17 cellular contexts compared by ENCODE assay signal in genomic region chr10:35185260-35186034, GRCh38. TPM values are rescaled to one million over a fixed set of nuclear protein-coding genes. Genes with fewer than 3 reads are reported as not detected.
DNase-seq lines count a peak whose midpoint lies in the region; ATAC-seq and TF ChIP-seq lines count a peak whose summit lies in the region.
"Had no signal": no experiment of that assay in that cellular context is flagged by ENCODE, and none has a peak within 500 bp of the region (broad histone marks: within the 10 kb centered on the region; RNA-seq: fewer than 3 reads in every experiment).

No MANE protein-coding gene starts in this region.

- no peaks in the 10 kb centered on the region for H3K79me2 ChIP-seq in GM23248 (ENCODE audit: insufficient read depth)
- H3K79me2 ChIP-seq: parathyroid adenoma had no signal

- H3K36me3 Mint-ChIP-seq in activated CD4-positive, alpha-beta T cell treated with anti-CD3 and anti-CD28 coated beads for 36 hours (ENCODE audit: low read depth) = peaks cover 6% of the 10 kb centered on the region
- H3K36me3 Mint-ChIP-seq in mesothelial cell of epicardium = peaks cover 6% of the 10 kb centered on the region

- no peaks in the 10 kb centered on the region for H4K20me1 ChIP-seq in GM23248 (ENCODE audit: insufficient read depth)

- no peak for ATAC-seq in activated CD4-positive, alpha-beta T cell treated with anti-CD3 and anti-CD28 coated beads for 36 hours
- ATAC-seq in GM19463 (IDR thresholded peaks at IDR 0.05; ENCODE audit: unreplicated experiment) (peak; percentile 69), HG03565 (IDR thresholded peaks at IDR 0.05; ENCODE audit: unreplicated experiment) (peak; percentile 70)

- CTCF ChIA-PET in activated CD4-positive, alpha-beta T cell treated with anti-CD3 and anti-CD28 coated beads for 36 hours (lab: Charles Lee) = interaction anchor here (0.7 kb wide), 1 partner anchor 91 kb away, joined by 3 read pairs; no protein-coding TSS in a partner anchor

- no peaks in the 10 kb centered on the region for H3K27me3 ChIP-seq in GM23248 (replicated peaks; ENCODE audit: insufficient read depth)
- H3K27me3 ChIP-seq: SJSA1 had no signal

- no peak overlapping the region for H2AFZ ChIP-seq in GM23248

- WGBS in GM23248 (ENCODE audit: low coverage in 1 of 2, low lambda C conversion rate in 2 of 2, missing lambda C conversion rate in 2 of 2), 2 experiments = 85 to 86% methylated on average over 8 of the region's 8 CpGs

- H3K4me2 ChIP-seq in GM23248 (ENCODE audit: unreplicated experiment) = no peak overlapping the region

- peaks cover 1% of the 10 kb centered on the region for H3K4me1 Mint-ChIP-seq in activated CD4-positive, alpha-beta T cell treated with anti-CD3 and anti-CD28 coated beads for 36 hours
- peaks cover 2% of the 10 kb centered on the region for H3K4me1 Mint-ChIP-seq in mesothelial cell of epicardium

- H3K4me1 ChIP-seq in GM23248 (ENCODE audit: insufficient read depth) = no peaks in the 10 kb centered on the region
- H3K4me1 ChIP-seq: SJSA1 had no signal

- peak overlapping the region; percentile 33 for H3K27ac Mint-ChIP-seq in activated CD4-positive, alpha-beta T cell treated with anti-CD3 and anti-CD28 coated beads for 36 hours
- peak overlapping the region; percentile 7 for H3K27ac Mint-ChIP-seq in mesothelial cell of epicardium

- H3K27me3 Mint-ChIP-seq in activated CD4-positive, alpha-beta T cell treated with anti-CD3 and anti-CD28 coated beads for 36 hours = no peaks in the 10 kb centered on the region
- no peaks in the 10 kb centered on the region for H3K27me3 Mint-ChIP-seq in mesothelial cell of epicardium (ENCODE audit: low read depth)

- intact Hi-C loops in activated CD4-positive, alpha-beta T cell treated with anti-CD3 and anti-CD28 coated beads for 36 hours (cut with DNase I, micrococcal nuclease) = no loop called here

- no peaks in the 10 kb centered on the region for H3K9me2 ChIP-seq in GM23248 (ENCODE audit: insufficient read depth)

- no peak overlapping the region for H3K4me3 ChIP-seq in GM23248
- H3K4me3 ChIP-seq: SJSA1 had no signal

- no peaks in the 10 kb centered on the region for H3K36me3 ChIP-seq in GM23248 (ENCODE audit: low read depth)
- H3K36me3 ChIP-seq: SJSA1 had no signal

- no peaks in the 10 kb centered on the region for H3F3A ChIP-seq in GM23248 (ENCODE audit: insufficient read depth)

- in situ Hi-C loops in GM23248 (cut with MboI) = no loop called here

- POLR2A ChIA-PET in activated CD4-positive, alpha-beta T cell treated with anti-CD3 and anti-CD28 coated beads for 36 hours (lab: Charles Lee) = no interaction called here

- H3K9ac ChIP-seq in GM23248 = no peak overlapping the region
- H3K9ac ChIP-seq: parathyroid adenoma had no signal

- DNase-seq in activated CD4-positive, alpha-beta T cell treated with anti-CD3 and anti-CD28 coated beads for 36 hours = no peak
- no peak for DNase-seq in activated CD4-positive, alpha-beta T cell treated with anti-CD3 and anti-CD28 coated beads for 1 hour
- DNase-seq in mesothelial cell of epicardium (ENCODE audit: low spot score in 2 of 2, unreplicated experiment in 2 of 2) = no peak
- no peak for DNase-seq in inferior parietal cortex (ENCODE audit: extremely low spot score)
- DNase-seq in GM23248 = no peak
- DNase-seq in amniotic stem cell (lab: John Stamatoyannopoulos, UW) = no peak
- DNase-seq: amygdala; cortex of kidney; midbrain; NCI-H2081; NCI-H82; stimulated activated CD4-positive, alpha-beta T cell treated with anti-CD3 and anti-CD28 coated beads, Interleukin-15, amount 100 ng/mL, for 24 hours; trophoblast cell had no signal

- no peaks in the 10 kb centered on the region for H3K9me3 Mint-ChIP-seq in activated CD4-positive, alpha-beta T cell treated with anti-CD3 and anti-CD28 coated beads for 36 hours (ENCODE audit: low read depth)
- H3K9me3 Mint-ChIP-seq in mesothelial cell of epicardium = no peaks in the 10 kb centered on the region

- H3K9me3 ChIP-seq in GM23248 (ENCODE audit: low read depth) = no peaks in the 10 kb centered on the region
- H3K9me3 ChIP-seq: SJSA1 had no signal

- no peak overlapping the region for H3K27ac ChIP-seq in GM23248
- H3K27ac ChIP-seq: SJSA1 had no signal

- no peak overlapping the region for H3K4me3 Mint-ChIP-seq in activated CD4-positive, alpha-beta T cell treated with anti-CD3 and anti-CD28 coated beads for 36 hours
- no peak overlapping the region for H3K4me3 Mint-ChIP-seq in mesothelial cell of epicardium

- no peak for TF ChIP-seq CTCF in mesothelial cell of epicardium (IDR thresholded peaks at IDR 0.05; ENCODE audit: unreplicated experiment)

RNA-seq across cellular contexts. Expression of gene CREM, which starts 58.8 kb away (rescaled TPM):
- 100 to 1,000 TPM; 106 to 126 TPM for total RNA-seq in activated CD4-positive, alpha-beta T cell treated with anti-CD3 and anti-CD28 coated beads for 36 hours
- 31.8 to 37.2 TPM (median 34.2 TPM) in 3 replicates for total RNA-seq in mesothelial cell of epicardium
- total RNA-seq in GM23248 (2014; rRNA removed; shearing (Covaris generic)) = 13.3 and 14.9 TPM in 2 replicates
- 32.0 and 34.0 TPM in 2 replicates for polyA plus RNA-seq in GM23248 (2016; fragmentation: Nextera tagmentation; extraction: Ambion mirVana)
